In genomic region chr2:110441905-110442304, GRCh38 we compare ENCODE assay signal across 2 cellular contexts. TPM values are rescaled to one million over a fixed set of nuclear protein-coding genes. Genes with fewer than 3 reads are reported as not detected.
"Had no signal": no experiment of that assay in that cellular context is flagged by ENCODE, and none has a peak within 500 bp of the region (broad histone marks: within the 10 kb centered on the region; RNA-seq: fewer than 3 reads in every experiment).

No MANE protein-coding gene starts in this region.

RNA-seq across cellular contexts. Expression of gene LIMS4, which starts 30.7 kb away (rescaled TPM):
- total RNA-seq: GM23338, H1 had no signal
